ENCODE assay signal across 28 cellular contexts in the genomic region with DNA sequence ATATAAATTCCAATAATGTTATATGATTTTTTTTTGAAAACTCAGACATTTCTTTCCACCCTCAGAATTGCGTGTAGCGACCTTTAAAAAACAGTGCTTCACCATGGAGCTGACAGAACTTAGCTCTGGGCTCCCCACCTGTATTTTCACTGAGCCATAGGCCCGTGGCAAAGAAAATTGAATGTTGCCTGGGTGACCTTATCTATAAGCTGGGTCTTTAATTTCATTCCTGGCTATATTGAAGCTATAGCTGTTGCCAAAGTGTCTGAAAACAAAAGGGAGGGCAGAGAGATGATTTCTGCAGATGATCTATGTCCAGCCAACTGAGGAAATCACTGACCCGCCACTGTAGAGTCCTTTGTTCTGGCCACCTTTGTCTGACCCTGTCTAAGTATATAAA.
"Had no signal": no experiment of that assay in that cellular context is flagged by ENCODE, and none has a peak within 500 bp of the region (broad histone marks: within the 10 kb centered on the region; RNA-seq: fewer than 3 reads in every experiment).

No MANE protein-coding gene starts in this region.

- H3K27me3 ChIP-seq: ovary, right lobe of liver, sigmoid colon, stomach, thyroid gland, tibial nerve, upper lobe of left lung, vagina had no signal

- DNase-seq: nephron progenitor cell; occipital lobe; ovary; posterior cingulate gyrus; psoas muscle; right cardiac atrium; right lobe of liver; sigmoid colon; small intestine; stimulated activated CD4-positive, alpha-beta T cell treated with anti-CD3 and anti-CD28 coated beads, Interleukin-15, amount 100 ng/mL, for 24 hours; stimulated activated CD4-positive, alpha-beta T cell treated with anti-CD3 and anti-CD28 coated beads, Interleukin-2, amount 100 ng/mL, for 24 hours; stimulated activated CD4-positive, alpha-beta T cell treated with anti-CD3 and anti-CD28 coated beads, Interleukin-2, amount 100 ng/mL, for 48 hours; stimulated activated CD4-positive, alpha-beta T cell treated with anti-CD3 and anti-CD28 coated beads, Interleukin-4, amount 100 ng/mL, for 24 hours; stimulated activated naive B cell treated with anti-CD40 and anti-IgM and Interleukin-4, amounts not matched to agents 10 μg/mL and 1 μg/mL and 100 μg/mL, for 72 hours; stimulated activated naive CD4-positive, alpha-beta T cell treated with Interleukin-2 at 50 U/mL for 16 hours; stomach; trophoblast cell; upper lobe of left lung had no signal

- H3K9me3 ChIP-seq: ovary, psoas muscle, right lobe of liver, sigmoid colon, stomach, thoracic aorta, thyroid gland, tibial nerve, upper lobe of left lung, vagina had no signal

- H3K27me3 Mint-ChIP-seq: natural killer cell treated with Interleukin-12 subunit alpha and Interleukin-12 subunit beta and Interleukin-15 and Interleukin-18, amount 100 ng/mL, for 72 hours; progenitor cell of endocrine pancreas; stimulated activated naive B cell treated with anti-CD40 and anti-IgM and Interleukin-4, amounts not matched to agents 10 μg/mL and 1 μg/mL and 100 μg/mL, for 72 hours; stimulated activated naive CD8-positive, alpha-beta T cell treated with anti-CD3 and anti-CD28 coated beads, Interleukin-15, Interleukin-2, amounts not matched to agents 100 ng/mL and 50 ng/mL, for 24 hours had no signal

- H3K36me3 ChIP-seq: ovary, right lobe of liver, sigmoid colon, thoracic aorta, thyroid gland, tibial nerve, upper lobe of left lung, vagina had no signal

- H3K4me3 Mint-ChIP-seq: natural killer cell treated with Interleukin-12 subunit alpha and Interleukin-12 subunit beta and Interleukin-15 and Interleukin-18, amount 100 ng/mL, for 72 hours; nephron progenitor cell; neural crest cell; stimulated activated effector memory CD8-positive, alpha-beta T cell treated with anti-CD3 and anti-CD28 coated beads, Interleukin-12 subunit alpha, Interleukin-12 subunit beta, amount 100 ng/mL, for 72 hours; stimulated activated naive B cell treated with anti-CD40 and anti-IgM and Interleukin-4, amounts not matched to agents 10 μg/mL and 1 μg/mL and 100 μg/mL, for 72 hours; stimulated activated naive CD8-positive, alpha-beta T cell treated with anti-CD3 and anti-CD28 coated beads, Interleukin-15, Interleukin-2, amounts not matched to agents 100 ng/mL and 50 ng/mL, for 24 hours had no signal

- H3K27ac Mint-ChIP-seq: natural killer cell treated with Interleukin-12 subunit alpha and Interleukin-12 subunit beta and Interleukin-15 and Interleukin-18, amount 100 ng/mL, for 72 hours; nephron progenitor cell; progenitor cell of endocrine pancreas; stimulated activated effector memory CD8-positive, alpha-beta T cell treated with anti-CD3 and anti-CD28 coated beads, Interleukin-12 subunit alpha, Interleukin-12 subunit beta, amount 100 ng/mL, for 72 hours; stimulated activated naive B cell treated with anti-CD40 and anti-IgM and Interleukin-4, amounts not matched to agents 10 μg/mL and 1 μg/mL and 100 μg/mL, for 72 hours; stimulated activated naive CD8-positive, alpha-beta T cell treated with anti-CD3 and anti-CD28 coated beads, Interleukin-15, Interleukin-2, amounts not matched to agents 100 ng/mL and 50 ng/mL, for 24 hours had no signal

- H3K4me1 Mint-ChIP-seq: stimulated activated naive B cell treated with anti-CD40 and anti-IgM and Interleukin-4, amounts not matched to agents 10 μg/mL and 1 μg/mL and 100 μg/mL, for 72 hours had no signal

- H3K9ac ChIP-seq: parathyroid adenoma had no signal

- H3K36me3 Mint-ChIP-seq: natural killer cell treated with Interleukin-12 subunit alpha and Interleukin-12 subunit beta and Interleukin-15 and Interleukin-18, amount 100 ng/mL, for 72 hours; stimulated activated effector memory CD8-positive, alpha-beta T cell treated with anti-CD3 and anti-CD28 coated beads, Interleukin-12 subunit alpha, Interleukin-12 subunit beta, amount 100 ng/mL, for 72 hours; stimulated activated naive B cell treated with anti-CD40 and anti-IgM and Interleukin-4, amounts not matched to agents 10 μg/mL and 1 μg/mL and 100 μg/mL, for 72 hours had no signal

- H3K27ac ChIP-seq: ovary, parathyroid adenoma, psoas muscle, right lobe of liver, sigmoid colon, stomach, thoracic aorta, tibial nerve, upper lobe of left lung, vagina had no signal

- H2AFZ ChIP-seq: parathyroid adenoma had no signal

- H3K4me1 ChIP-seq: right lobe of liver, sigmoid colon, stomach, tibial nerve, upper lobe of left lung, vagina had no signal

- ATAC-seq: natural killer cell treated with Interleukin-12 subunit alpha and Interleukin-12 subunit beta and Interleukin-15 and Interleukin-18, amount 100 ng/mL, for 72 hours; psoas muscle; right cardiac atrium; right lobe of liver; stimulated activated effector memory CD8-positive, alpha-beta T cell treated with anti-CD3 and anti-CD28 coated beads, Interleukin-12 subunit alpha, Interleukin-12 subunit beta, amount 100 ng/mL, for 72 hours; stimulated activated naive B cell treated with anti-CD40 and anti-IgM and Interleukin-4, amounts not matched to agents 10 μg/mL and 1 μg/mL and 100 μg/mL, for 72 hours had no signal

- H3K9me3 Mint-ChIP-seq: nephron progenitor cell; neural crest cell; stimulated activated naive B cell treated with anti-CD40 and anti-IgM and Interleukin-4, amounts not matched to agents 10 μg/mL and 1 μg/mL and 100 μg/mL, for 72 hours had no signal

- H3K4me3 ChIP-seq: ovary, psoas muscle, right lobe of liver, sigmoid colon, stomach, thoracic aorta, thyroid gland, tibial nerve, upper lobe of left lung, vagina had no signal

- H3K79me2 ChIP-seq: parathyroid adenoma had no signal
